In genomic region chr9:94639996-94640376, GRCh38 we compare ENCODE assay signal across 9 cellular contexts. TPM values are rescaled to one million over a fixed set of nuclear protein-coding genes. Genes with fewer than 3 reads are reported as not detected.
A peak's percentile ranks its signal among the peaks of the same experiment; 100 is the strongest.
DNase-seq lines count a peak whose midpoint lies in the region; ATAC-seq and TF ChIP-seq lines count a peak whose summit lies in the region.
"Had no signal": no experiment of that assay in that cellular context is flagged by ENCODE, and none has a peak within 500 bp of the region (broad histone marks: within the 10 kb centered on the region; RNA-seq: fewer than 3 reads in every experiment).

No MANE protein-coding gene starts in this region.

- H3K9me3 ChIP-seq in mesenchymal stem cell (ENCODE audit: control insufficient read depth, low read length) (no peaks in the 10 kb centered on the region), thymus (ENCODE audit: control insufficient read depth) (peaks cover 4% of the 10 kb centered on the region)

- peaks cover 17% of the 10 kb centered on the region for H3K4me1 ChIP-seq in mesenchymal stem cell (ENCODE audit: control insufficient read depth, insufficient read depth, low read depth, low read length)
- no peaks in the 10 kb centered on the region for H3K4me1 ChIP-seq in thymus (ENCODE audit: control insufficient read depth, insufficient read depth, low read length)

- H4K91ac ChIP-seq in mesenchymal stem cell (ENCODE audit: low read length): no peak overlapping the region

- peaks cover 12% of the 10 kb centered on the region for H3K4me1 Mint-ChIP-seq in activated naive CD4-positive, alpha-beta T cell treated with anti-CD3 and anti-CD28 coated beads for 36 hours (ENCODE audit: low read depth)
- peaks cover 16% of the 10 kb centered on the region for H3K4me1 Mint-ChIP-seq in brain

- no peak overlapping the region for H3K27ac Mint-ChIP-seq in activated naive CD4-positive, alpha-beta T cell treated with anti-CD3 and anti-CD28 coated beads for 36 hours
- H3K27ac Mint-ChIP-seq in brain: no peak overlapping the region

- no peak for ATAC-seq in HG02973 (IDR thresholded peaks at IDR 0.05; ENCODE audit: unreplicated experiment)

- no peak overlapping the region for H2AK5ac ChIP-seq in mesenchymal stem cell (ENCODE audit: low read length, severe bottlenecking)

- intact Hi-C loops in activated naive CD4-positive, alpha-beta T cell treated with anti-CD3 and anti-CD28 coated beads for 36 hours (cut with micrococcal nuclease): loop anchor here (1.0 kb wide), 1 partner anchor 16 kb away; no protein-coding TSS in a partner anchor

- H3K79me1 ChIP-seq in mesenchymal stem cell (replicated peaks; ENCODE audit: low read length, poor library complexity, severe bottlenecking): no peaks in the 10 kb centered on the region

- 12% methylated on average over 10 of the region's 15 CpGs for WGBS in mesenchymal stem cell
- WGBS in thymus: 56% methylated on average over 15 of the region's 15 CpGs

- no peak overlapping the region for H2BK15ac ChIP-seq in mesenchymal stem cell (ENCODE audit: low read depth, poor library complexity, severe bottlenecking)

- H3K23ac ChIP-seq in mesenchymal stem cell (ENCODE audit: low read length in 2 of 2): no peak overlapping the region

- H3K4ac ChIP-seq in mesenchymal stem cell (ENCODE audit: low read depth in 1 of 2, low read length in 2 of 2): no peak overlapping the region

- H3K27me3 ChIP-seq in mesenchymal stem cell (ENCODE audit: control insufficient read depth in 1 of 2, insufficient read depth in 1 of 2, low read length in 2 of 2) (peaks cover 30 to 32% of the 10 kb centered on the region in 2 experiments), thymus (ENCODE audit: control insufficient read depth, insufficient read depth) (peaks cover 25% of the 10 kb centered on the region)

- no peak overlapping the region for H3K14ac ChIP-seq in mesenchymal stem cell (ENCODE audit: low read length in 2 of 2)

- H3K4me3 ChIP-seq in mesenchymal stem cell (ENCODE audit: insufficient read depth in 1 of 2, low read depth in 1 of 2, low read length in 2 of 2): peak overlapping the region; percentile 62 to 69
- H3K4me3 ChIP-seq in thymus (ENCODE audit: low read length): peak overlapping the region; percentile 51

- peak overlapping the region; percentile 99 for H3K4me2 ChIP-seq in mesenchymal stem cell (ENCODE audit: low read length, poor library complexity, severe bottlenecking)

- H4K8ac ChIP-seq in mesenchymal stem cell (ENCODE audit: low read length): peak overlapping the region; percentile 1

- no peak overlapping the region for H2AFZ ChIP-seq in mesenchymal stem cell (ENCODE audit: low read depth, low read length)

- H3K27ac ChIP-seq in mesenchymal stem cell (ENCODE audit: low read length, poor library complexity, severe bottlenecking): no peak overlapping the region
- H3K27ac ChIP-seq in thymus (ENCODE audit: low read depth): no peak overlapping the region

- no peaks in the 10 kb centered on the region for H3K9me3 Mint-ChIP-seq in activated naive CD4-positive, alpha-beta T cell treated with anti-CD3 and anti-CD28 coated beads for 36 hours
- peaks cover 0 to 3% (median 0%) of the 10 kb centered on the region in 5 experiments for H3K9me3 Mint-ChIP-seq in brain

- no peak for DNase-seq in activated naive CD4-positive, alpha-beta T cell treated with anti-CD3 and anti-CD28 coated beads for 36 hours
- no peak for DNase-seq in activated naive CD4-positive, alpha-beta T cell treated with Interleukin-2 at 50 U/mL for 16 hours
- no peak for DNase-seq in mesenchymal stem cell
- no peak for DNase-seq in NCI-H2029 treated with DMSO at 0.1 percent for 48 hours (lab: John Stamatoyannopoulos, UW)
- DNase-seq in DMS79 (lab: John Stamatoyannopoulos, UW): no peak

- no peak overlapping the region for H2BK5ac ChIP-seq in mesenchymal stem cell (ENCODE audit: low read depth, low read length, poor library complexity, severe bottlenecking)

- no peak for TF ChIP-seq CTCF in brain (conservative IDR thresholded peaks at IDR 0.05)

- CTCF ChIA-PET in activated naive CD4-positive, alpha-beta T cell treated with anti-CD3 and anti-CD28 coated beads for 36 hours (lab: Charles Lee): interaction anchor here (0.6 to 1.6 kb wide), 4 partner anchors 8 to 42 kb away, joined by 3 to 5 read pairs (median 4); no protein-coding TSS in a partner anchor

- no peak overlapping the region for H2BK120ac ChIP-seq in mesenchymal stem cell (ENCODE audit: low read depth, low read length)

- peaks cover 2% of the 10 kb centered on the region for H3K27me3 Mint-ChIP-seq in activated naive CD4-positive, alpha-beta T cell treated with anti-CD3 and anti-CD28 coated beads for 36 hours (ENCODE audit: low read depth)
- H3K27me3 Mint-ChIP-seq in brain: peaks cover 74% of the 10 kb centered on the region

- no peak overlapping the region for H2BK12ac ChIP-seq in mesenchymal stem cell (ENCODE audit: low read length in 2 of 2)

- H3K36me3 ChIP-seq in mesenchymal stem cell (ENCODE audit: control insufficient read depth in 1 of 2, insufficient read depth in 2 of 2, low read depth in 1 of 2, low read length in 2 of 2) (no peaks in the 10 kb centered on the region), thymus (ENCODE audit: control insufficient read depth, insufficient read depth) (no peaks in the 10 kb centered on the region)

- no peak overlapping the region for H3K18ac ChIP-seq in mesenchymal stem cell (ENCODE audit: low read depth in 1 of 2, low read length in 2 of 2)

- peak overlapping the region; percentile 43 for H3K9ac ChIP-seq in mesenchymal stem cell (ENCODE audit: low read length)

- peak overlapping the region; percentile 75 for H3K4me3 Mint-ChIP-seq in activated naive CD4-positive, alpha-beta T cell treated with anti-CD3 and anti-CD28 coated beads for 36 hours
- peak overlapping the region; percentile 38 to 85 (median 81) for H3K4me3 Mint-ChIP-seq in brain

- no peaks in the 10 kb centered on the region for H3K36me3 Mint-ChIP-seq in activated naive CD4-positive, alpha-beta T cell treated with anti-CD3 and anti-CD28 coated beads for 36 hours (ENCODE audit: low read depth)
- H3K36me3 Mint-ChIP-seq in brain: no peaks in the 10 kb centered on the region

RNA-seq across cellular contexts. Expression of gene FBP1, which starts 0.7 kb away (rescaled TPM):
- total RNA-seq in activated naive CD4-positive, alpha-beta T cell treated with anti-CD3 and anti-CD28 coated beads for 36 hours: 1 to 10 TPM; 1.5 to 1.9 TPM
- 34.7 TPM for polyA plus RNA-seq in brain (ENCODE audit: insufficient read depth, low read depth, low replicate concordance)
- 0.40 TPM for polyA plus RNA-seq in mesenchymal stem cell (2013, experiment 1 of 2)
- polyA plus RNA-seq in mesenchymal stem cell (2013, experiment 2 of 2): 0.15 TPM
- 10.2 TPM for polyA plus RNA-seq in thymus
- total RNA-seq: bronchial epithelial cell had no signal

RNA-seq across cellular contexts. Expression of gene FBP2, which starts 46.4 kb away (rescaled TPM):
- total RNA-seq in activated naive CD4-positive, alpha-beta T cell treated with anti-CD3 and anti-CD28 coated beads for 36 hours: not detected
- not detected for polyA plus RNA-seq in brain (ENCODE audit: insufficient read depth, low read depth, low replicate concordance)
- polyA plus RNA-seq in mesenchymal stem cell (2013, experiment 1 of 2): not detected
- not detected for polyA plus RNA-seq in mesenchymal stem cell (2013, experiment 2 of 2)
- polyA plus RNA-seq in thymus: 0.32 TPM
- total RNA-seq: bronchial epithelial cell had no signal
